In genomic region chr17:39270923-39271322, GRCh38 we compare ENCODE assay signal across 9 cellular contexts. TPM values are rescaled to one million over a fixed set of nuclear protein-coding genes. Genes with fewer than 3 reads are reported as not detected.
DNase-seq lines count a peak whose midpoint lies in the region; ATAC-seq, FAIRE-seq and TF ChIP-seq lines count a peak whose summit lies in the region.
"Had no signal": no experiment of that assay in that cellular context is flagged by ENCODE, and none has a peak within 500 bp of the region (broad histone marks: within the 10 kb centered on the region; RNA-seq: fewer than 3 reads in every experiment).

No MANE protein-coding gene starts in this region.

- no peak for FAIRE-seq in bronchial epithelial cell (lab: Jason Lieb, UNC)

- H3K9me2 ChIP-seq in MM.1S (replicated peaks; ENCODE audit: insufficient read depth, low read length) = no peaks in the 10 kb centered on the region

- H3K9me3 ChIP-seq in MM.1S (replicated peaks; ENCODE audit: insufficient read depth, low read length) = no peaks in the 10 kb centered on the region

- H3K4me2 ChIP-seq in MM.1S (ENCODE audit: low read depth, low read length) = no peak overlapping the region

- H3K27me3 Mint-ChIP-seq in osteocyte (ENCODE audit: unreplicated experiment) = no peaks in the 10 kb centered on the region

- no peak overlapping the region for H2AFZ ChIP-seq in MM.1S (ENCODE audit: low read length)

- H3K9me3 Mint-ChIP-seq in osteocyte (ENCODE audit: unreplicated experiment) = no peaks in the 10 kb centered on the region

- H3K27me3 ChIP-seq in MM.1S (replicated peaks; ENCODE audit: insufficient read depth, low read length) (no peaks in the 10 kb centered on the region), bronchial epithelial cell (ENCODE audit: control insufficient read depth, insufficient read depth, low read length) (no peaks in the 10 kb centered on the region)

- H3F3A ChIP-seq in MM.1S (ENCODE audit: insufficient read depth, low read length) = no peaks in the 10 kb centered on the region

- no peaks in the 10 kb centered on the region for H3K4me1 ChIP-seq in MM.1S (ENCODE audit: low read length)

- ATAC-seq in HG02884 (IDR thresholded peaks at IDR 0.05; ENCODE audit: unreplicated experiment) (no peak), GM18873 (IDR thresholded peaks at IDR 0.05; ENCODE audit: low FRiP score, unreplicated experiment) (no peak)

- peaks cover 32% of the 10 kb centered on the region for H3K36me3 Mint-ChIP-seq in osteocyte (ENCODE audit: unreplicated experiment)

- H3K36me3 ChIP-seq in MM.1S (replicated peaks; ENCODE audit: insufficient read depth, low read length) (no peaks in the 10 kb centered on the region), bronchial epithelial cell (ENCODE audit: control insufficient read depth, insufficient read depth, low read length) (peaks cover 4% of the 10 kb centered on the region)

- no peaks in the 10 kb centered on the region for H4K20me1 ChIP-seq in MM.1S (ENCODE audit: insufficient read depth, low read length)

- DNase-seq in DMS 273 (lab: John Stamatoyannopoulos, UW; ENCODE audit: unreplicated experiment) = peak; percentile 50
- DNase-seq in DMS 273 treated with DMSO at 0.1 percent for 48 hours (lab: John Stamatoyannopoulos, UW) = no peak
- peak; percentile 21 for DNase-seq in MM.1S
- peak; percentile 13 for DNase-seq in bronchial epithelial cell (ENCODE audit: low read depth)
- no peak for DNase-seq in osteocyte (ENCODE audit: extremely low spot score, unreplicated experiment)
- DNase-seq in stimulated activated CD4-positive, alpha-beta T cell treated with anti-CD3 and anti-CD28 coated beads, Interleukin-15, amount 100 ng/mL, for 24 hours = no peak

- peak; percentile 28 for TF ChIP-seq CTCF in MM.1S (IDR thresholded peaks at IDR 0.05; ENCODE audit: low read length)
- TF ChIP-seq CTCF in bronchial epithelial cell (IDR thresholded peaks at IDR 0.05; ENCODE audit: insufficient read depth, low read length, severe bottlenecking) = no peak
- TF ChIP-seq CTCF in osteocyte (IDR thresholded peaks at IDR 0.05) = peak; percentile 57

- H3K4me3 ChIP-seq in MM.1S (ENCODE audit: low read length) (no peak overlapping the region), bronchial epithelial cell (ENCODE audit: low read depth, low read length) (no peak overlapping the region)

- no peak overlapping the region for H3K9ac ChIP-seq in MM.1S (ENCODE audit: low read length)

- no peak overlapping the region for H3K4me3 Mint-ChIP-seq in osteocyte (ENCODE audit: unreplicated experiment)

- no peaks in the 10 kb centered on the region for H3K4me1 Mint-ChIP-seq in osteocyte (ENCODE audit: unreplicated experiment)

- peak overlapping the region; percentile 57 for H3K27ac Mint-ChIP-seq in osteocyte (ENCODE audit: unreplicated experiment)

- H3K27ac ChIP-seq in MM.1S (ENCODE audit: low read length) = no peak overlapping the region
- H3K27ac ChIP-seq: 22Rv1 had no signal

- H3K79me2 ChIP-seq in MM.1S (ENCODE audit: low read length) = no peaks in the 10 kb centered on the region

RNA-seq across cellular contexts. Expression of gene STAC2, which starts 45.2 kb away (rescaled TPM):
- total RNA-seq in bronchial epithelial cell = not detected in 2 replicates
- total RNA-seq in osteocyte = 0.62 and 0.81 TPM in 2 replicates

Comparison
In these comparisons a context has a peak if more than half of its experiments do, and no peak if none do; other contexts are left out.
1. DNase-seq: peak in DMS 273 (single experiment), MM.1S (single experiment) and bronchial epithelial cell (single experiment); none in DMS 273 treated with DMSO at 0.1 percent for 48 hours (single experiment), osteocyte (single experiment) and stimulated activated CD4-positive, alpha-beta T cell treated with anti-CD3 and anti-CD28 coated beads, Interleukin-15, amount 100 ng/mL, for 24 hours (single experiment).